1 cellular context compared by ENCODE assay signal in the genomic region with DNA sequence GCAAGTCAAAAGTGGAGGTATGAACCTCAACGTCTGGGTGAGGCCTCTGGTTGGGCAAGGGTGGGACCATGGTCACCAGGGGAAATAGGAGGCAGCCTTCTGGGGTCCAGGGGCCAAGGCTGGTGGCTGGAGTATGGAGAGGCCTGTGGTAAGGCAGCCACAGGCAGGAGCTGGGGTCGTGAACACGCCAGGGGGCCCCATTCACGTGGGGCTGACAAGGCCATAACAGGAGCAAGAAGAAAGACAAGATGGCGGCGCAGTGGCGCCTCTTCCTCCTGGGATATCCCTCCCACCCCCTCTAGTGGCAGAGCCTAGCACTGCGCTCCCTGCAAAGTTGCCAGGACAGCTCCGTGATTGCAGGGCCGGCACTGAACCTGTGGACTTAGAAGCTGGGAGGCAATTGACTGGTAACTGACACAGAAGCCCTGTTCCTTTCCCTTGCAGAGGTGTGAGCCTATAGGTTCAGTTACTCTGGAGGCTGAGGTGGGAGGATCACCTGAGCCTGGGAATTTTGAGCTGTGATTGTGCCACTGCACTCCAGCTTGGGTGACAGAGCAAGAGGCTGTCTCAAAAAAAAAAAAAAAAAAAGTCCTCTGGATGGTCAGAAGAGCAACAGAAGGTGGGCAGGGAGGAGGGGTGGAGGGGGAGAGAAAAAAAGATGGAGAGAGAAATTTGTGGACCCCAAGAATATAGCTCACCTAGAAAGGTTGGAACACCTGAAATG.
TF ChIP-seq lines count a peak whose summit lies in the region.

No MANE protein-coding gene starts in this region.

TF ChIP-seq in SK-N-SH treated with all-trans-retinoic acid at 6 μM for 48 hours, 23 proteins besides CTCF, POLR2A, EP300 and RAD21 (continued from another document):
- TF ChIP-seq, protein P1, sequence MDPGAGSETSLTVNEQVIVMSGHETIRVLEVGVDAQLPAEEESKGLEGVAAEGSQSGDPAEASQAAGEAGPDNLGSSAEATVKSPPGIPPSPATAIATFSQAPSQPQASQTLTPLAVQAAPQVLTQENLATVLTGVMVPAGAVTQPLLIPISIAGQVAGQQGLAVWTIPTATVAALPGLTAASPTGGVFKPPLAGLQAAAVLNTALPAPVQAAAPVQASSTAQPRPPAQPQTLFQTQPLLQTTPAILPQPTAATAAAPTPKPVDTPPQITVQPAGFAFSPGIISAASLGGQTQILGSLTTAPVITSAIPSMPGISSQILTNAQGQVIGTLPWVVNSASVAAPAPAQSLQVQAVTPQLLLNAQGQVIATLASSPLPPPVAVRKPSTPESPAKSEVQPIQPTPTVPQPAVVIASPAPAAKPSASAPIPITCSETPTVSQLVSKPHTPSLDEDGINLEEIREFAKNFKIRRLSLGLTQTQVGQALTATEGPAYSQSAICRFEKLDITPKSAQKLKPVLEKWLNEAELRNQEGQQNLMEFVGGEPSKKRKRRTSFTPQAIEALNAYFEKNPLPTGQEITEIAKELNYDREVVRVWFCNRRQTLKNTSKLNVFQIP (CRISPR knock-in tag; IDR thresholded peaks at IDR 0.05; ENCODE audit: borderline replicate concordance, low read depth), result no peak
- TF ChIP-seq TOX (CRISPR knock-in tag; IDR thresholded peaks at IDR 0.05; ENCODE audit: borderline replicate concordance), result no peak
